1 cellular context compared by ENCODE assay signal in the genomic region with DNA sequence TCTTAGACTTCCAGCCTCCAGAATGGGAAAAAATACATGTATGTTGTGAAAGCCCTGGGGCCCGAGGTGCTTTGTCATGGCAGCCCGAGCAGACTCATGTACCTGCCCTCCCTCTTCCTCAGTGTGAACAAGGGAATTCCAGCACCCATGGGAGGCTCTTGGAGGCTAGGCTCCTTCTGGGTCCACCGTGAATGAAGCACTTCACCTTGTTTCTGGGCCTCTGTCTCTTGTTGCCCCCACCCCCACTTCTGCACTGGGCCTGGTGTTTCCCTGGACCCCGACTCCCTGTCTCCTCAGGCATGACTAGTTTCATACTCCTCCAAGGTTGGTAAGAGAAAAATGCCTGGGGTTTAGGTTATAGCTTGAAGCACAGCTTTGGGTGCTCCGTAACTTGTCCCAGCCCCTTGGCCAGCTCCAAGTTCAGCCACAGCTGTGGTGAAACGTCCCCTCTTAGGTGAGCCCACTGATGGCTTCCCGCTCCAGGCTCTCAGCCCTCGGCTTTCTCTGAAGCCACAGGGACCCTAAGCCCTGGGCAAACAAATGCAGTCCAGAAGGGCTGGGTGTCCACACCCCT.
TF ChIP-seq lines count a peak whose summit lies in the region.

No MANE protein-coding gene starts in this region.

TF ChIP-seq in GM12878, 131 proteins besides CTCF, POLR2A, EP300 and RAD21:
- TF ChIP-seq, protein P1, sequence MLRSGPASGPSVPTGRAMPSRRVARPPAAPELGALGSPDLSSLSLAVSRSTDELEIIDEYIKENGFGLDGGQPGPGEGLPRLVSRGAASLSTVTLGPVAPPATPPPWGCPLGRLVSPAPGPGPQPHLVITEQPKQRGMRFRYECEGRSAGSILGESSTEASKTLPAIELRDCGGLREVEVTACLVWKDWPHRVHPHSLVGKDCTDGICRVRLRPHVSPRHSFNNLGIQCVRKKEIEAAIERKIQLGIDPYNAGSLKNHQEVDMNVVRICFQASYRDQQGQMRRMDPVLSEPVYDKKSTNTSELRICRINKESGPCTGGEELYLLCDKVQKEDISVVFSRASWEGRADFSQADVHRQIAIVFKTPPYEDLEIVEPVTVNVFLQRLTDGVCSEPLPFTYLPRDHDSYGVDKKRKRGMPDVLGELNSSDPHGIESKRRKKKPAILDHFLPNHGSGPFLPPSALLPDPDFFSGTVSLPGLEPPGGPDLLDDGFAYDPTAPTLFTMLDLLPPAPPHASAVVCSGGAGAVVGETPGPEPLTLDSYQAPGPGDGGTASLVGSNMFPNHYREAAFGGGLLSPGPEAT (IDR thresholded peaks at IDR 0.05; ENCODE audit: low read depth): no peak
- no peak for TF ChIP-seq YBX1 (IDR thresholded peaks at IDR 0.05)
- TF ChIP-seq, protein P2, sequence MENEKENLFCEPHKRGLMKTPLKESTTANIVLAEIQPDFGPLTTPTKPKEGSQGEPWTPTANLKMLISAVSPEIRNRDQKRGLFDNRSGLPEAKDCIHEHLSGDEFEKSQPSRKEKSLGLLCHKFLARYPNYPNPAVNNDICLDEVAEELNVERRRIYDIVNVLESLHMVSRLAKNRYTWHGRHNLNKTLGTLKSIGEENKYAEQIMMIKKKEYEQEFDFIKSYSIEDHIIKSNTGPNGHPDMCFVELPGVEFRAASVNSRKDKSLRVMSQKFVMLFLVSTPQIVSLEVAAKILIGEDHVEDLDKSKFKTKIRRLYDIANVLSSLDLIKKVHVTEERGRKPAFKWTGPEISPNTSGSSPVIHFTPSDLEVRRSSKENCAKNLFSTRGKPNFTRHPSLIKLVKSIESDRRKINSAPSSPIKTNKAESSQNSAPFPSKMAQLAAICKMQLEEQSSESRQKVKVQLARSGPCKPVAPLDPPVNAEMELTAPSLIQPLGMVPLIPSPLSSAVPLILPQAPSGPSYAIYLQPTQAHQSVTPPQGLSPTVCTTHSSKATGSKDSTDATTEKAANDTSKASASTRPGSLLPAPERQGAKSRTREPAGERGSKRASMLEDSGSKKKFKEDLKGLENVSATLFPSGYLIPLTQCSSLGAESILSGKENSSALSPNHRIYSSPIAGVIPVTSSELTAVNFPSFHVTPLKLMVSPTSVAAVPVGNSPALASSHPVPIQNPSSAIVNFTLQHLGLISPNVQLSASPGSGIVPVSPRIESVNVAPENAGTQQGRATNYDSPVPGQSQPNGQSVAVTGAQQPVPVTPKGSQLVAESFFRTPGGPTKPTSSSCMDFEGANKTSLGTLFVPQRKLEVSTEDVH (IDR thresholded peaks at IDR 0.05; ENCODE audit: low read depth, partially characterized antibody): no peak
- no peak for TF ChIP-seq POU2F2 (IDR thresholded peaks at IDR 0.05; ENCODE audit: borderline replicate concordance, low read depth, low read length)
- TF ChIP-seq, protein P3, sequence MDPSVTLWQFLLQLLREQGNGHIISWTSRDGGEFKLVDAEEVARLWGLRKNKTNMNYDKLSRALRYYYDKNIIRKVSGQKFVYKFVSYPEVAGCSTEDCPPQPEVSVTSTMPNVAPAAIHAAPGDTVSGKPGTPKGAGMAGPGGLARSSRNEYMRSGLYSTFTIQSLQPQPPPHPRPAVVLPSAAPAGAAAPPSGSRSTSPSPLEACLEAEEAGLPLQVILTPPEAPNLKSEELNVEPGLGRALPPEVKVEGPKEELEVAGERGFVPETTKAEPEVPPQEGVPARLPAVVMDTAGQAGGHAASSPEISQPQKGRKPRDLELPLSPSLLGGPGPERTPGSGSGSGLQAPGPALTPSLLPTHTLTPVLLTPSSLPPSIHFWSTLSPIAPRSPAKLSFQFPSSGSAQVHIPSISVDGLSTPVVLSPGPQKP (IDR thresholded peaks at IDR 0.05; ENCODE audit: low read depth, low read length): no peak
- no peak for TF ChIP-seq HDGF (IDR thresholded peaks at IDR 0.05)
- TF ChIP-seq NR2C2 (IDR thresholded peaks at IDR 0.05; ENCODE audit: borderline replicate concordance, control insufficient read depth, insufficient read length, low read depth): no peak
- TF ChIP-seq, protein P4, sequence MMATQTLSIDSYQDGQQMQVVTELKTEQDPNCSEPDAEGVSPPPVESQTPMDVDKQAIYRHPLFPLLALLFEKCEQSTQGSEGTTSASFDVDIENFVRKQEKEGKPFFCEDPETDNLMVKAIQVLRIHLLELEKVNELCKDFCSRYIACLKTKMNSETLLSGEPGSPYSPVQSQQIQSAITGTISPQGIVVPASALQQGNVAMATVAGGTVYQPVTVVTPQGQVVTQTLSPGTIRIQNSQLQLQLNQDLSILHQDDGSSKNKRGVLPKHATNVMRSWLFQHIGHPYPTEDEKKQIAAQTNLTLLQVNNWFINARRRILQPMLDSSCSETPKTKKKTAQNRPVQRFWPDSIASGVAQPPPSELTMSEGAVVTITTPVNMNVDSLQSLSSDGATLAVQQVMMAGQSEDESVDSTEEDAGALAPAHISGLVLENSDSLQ (IDR thresholded peaks at IDR 0.05): no peak
- TF ChIP-seq KAT2A (conservative IDR thresholded peaks at IDR 0.05; ENCODE audit: control insufficient read depth, low read depth, low read length): no peak
- TF ChIP-seq, protein P5, sequence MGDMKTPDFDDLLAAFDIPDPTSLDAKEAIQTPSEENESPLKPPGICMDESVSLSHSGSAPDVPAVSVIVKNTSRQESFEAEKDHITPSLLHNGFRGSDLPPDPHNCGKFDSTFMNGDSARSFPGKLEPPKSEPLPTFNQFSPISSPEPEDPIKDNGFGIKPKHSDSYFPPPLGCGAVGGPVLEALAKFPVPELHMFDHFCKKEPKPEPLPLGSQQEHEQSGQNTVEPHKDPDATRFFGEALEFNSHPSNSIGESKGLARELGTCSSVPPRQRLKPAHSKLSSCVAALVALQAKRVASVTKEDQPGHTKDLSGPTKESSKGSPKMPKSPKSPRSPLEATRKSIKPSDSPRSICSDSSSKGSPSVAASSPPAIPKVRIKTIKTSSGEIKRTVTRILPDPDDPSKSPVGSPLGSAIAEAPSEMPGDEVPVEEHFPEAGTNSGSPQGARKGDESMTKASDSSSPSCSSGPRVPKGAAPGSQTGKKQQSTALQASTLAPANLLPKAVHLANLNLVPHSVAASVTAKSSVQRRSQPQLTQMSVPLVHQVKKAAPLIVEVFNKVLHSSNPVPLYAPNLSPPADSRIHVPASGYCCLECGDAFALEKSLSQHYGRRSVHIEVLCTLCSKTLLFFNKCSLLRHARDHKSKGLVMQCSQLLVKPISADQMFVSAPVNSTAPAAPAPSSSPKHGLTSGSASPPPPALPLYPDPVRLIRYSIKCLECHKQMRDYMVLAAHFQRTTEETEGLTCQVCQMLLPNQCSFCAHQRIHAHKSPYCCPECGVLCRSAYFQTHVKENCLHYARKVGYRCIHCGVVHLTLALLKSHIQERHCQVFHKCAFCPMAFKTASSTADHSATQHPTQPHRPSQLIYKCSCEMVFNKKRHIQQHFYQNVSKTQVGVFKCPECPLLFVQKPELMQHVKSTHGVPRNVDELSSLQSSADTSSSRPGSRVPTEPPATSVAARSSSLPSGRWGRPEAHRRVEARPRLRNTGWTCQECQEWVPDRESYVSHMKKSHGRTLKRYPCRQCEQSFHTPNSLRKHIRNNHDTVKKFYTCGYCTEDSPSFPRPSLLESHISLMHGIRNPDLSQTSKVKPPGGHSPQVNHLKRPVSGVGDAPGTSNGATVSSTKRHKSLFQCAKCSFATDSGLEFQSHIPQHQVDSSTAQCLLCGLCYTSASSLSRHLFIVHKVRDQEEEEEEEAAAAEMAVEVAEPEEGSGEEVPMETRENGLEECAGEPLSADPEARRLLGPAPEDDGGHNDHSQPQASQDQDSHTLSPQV (IDR thresholded peaks at IDR 0.05): no peak
- TF ChIP-seq CHD2 (IDR thresholded peaks at IDR 0.05; ENCODE audit: borderline replicate concordance, low read depth, low read length): no peak
- no peak for TF ChIP-seq PAX8 (IDR thresholded peaks at IDR 0.05)
- no peak for TF ChIP-seq EGR1 (IDR thresholded peaks at IDR 0.05; ENCODE audit: borderline replicate concordance in 1 of 2, low read depth in 2 of 2, low read length in 2 of 2)
- TF ChIP-seq, protein P6, sequence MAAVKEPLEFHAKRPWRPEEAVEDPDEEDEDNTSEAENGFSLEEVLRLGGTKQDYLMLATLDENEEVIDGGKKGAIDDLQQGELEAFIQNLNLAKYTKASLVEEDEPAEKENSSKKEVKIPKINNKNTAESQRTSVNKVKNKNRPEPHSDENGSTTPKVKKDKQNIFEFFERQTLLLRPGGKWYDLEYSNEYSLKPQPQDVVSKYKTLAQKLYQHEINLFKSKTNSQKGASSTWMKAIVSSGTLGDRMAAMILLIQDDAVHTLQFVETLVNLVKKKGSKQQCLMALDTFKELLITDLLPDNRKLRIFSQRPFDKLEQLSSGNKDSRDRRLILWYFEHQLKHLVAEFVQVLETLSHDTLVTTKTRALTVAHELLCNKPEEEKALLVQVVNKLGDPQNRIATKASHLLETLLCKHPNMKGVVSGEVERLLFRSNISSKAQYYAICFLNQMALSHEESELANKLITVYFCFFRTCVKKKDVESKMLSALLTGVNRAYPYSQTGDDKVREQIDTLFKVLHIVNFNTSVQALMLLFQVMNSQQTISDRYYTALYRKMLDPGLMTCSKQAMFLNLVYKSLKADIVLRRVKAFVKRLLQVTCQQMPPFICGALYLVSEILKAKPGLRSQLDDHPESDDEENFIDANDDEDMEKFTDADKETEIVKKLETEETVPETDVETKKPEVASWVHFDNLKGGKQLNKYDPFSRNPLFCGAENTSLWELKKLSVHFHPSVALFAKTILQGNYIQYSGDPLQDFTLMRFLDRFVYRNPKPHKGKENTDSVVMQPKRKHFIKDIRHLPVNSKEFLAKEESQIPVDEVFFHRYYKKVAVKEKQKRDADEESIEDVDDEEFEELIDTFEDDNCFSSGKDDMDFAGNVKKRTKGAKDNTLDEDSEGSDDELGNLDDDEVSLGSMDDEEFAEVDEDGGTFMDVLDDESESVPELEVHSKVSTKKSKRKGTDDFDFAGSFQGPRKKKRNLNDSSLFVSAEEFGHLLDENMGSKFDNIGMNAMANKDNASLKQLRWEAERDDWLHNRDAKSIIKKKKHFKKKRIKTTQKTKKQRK (IDR thresholded peaks at IDR 0.05; ENCODE audit: low read depth, low read length): no peak
- no peak for TF ChIP-seq RCOR1 (conservative IDR thresholded peaks at IDR 0.05; ENCODE audit: low read depth, low read length)
- TF ChIP-seq CBX3 (IDR thresholded peaks at IDR 0.05; ENCODE audit: borderline replicate concordance, low read depth): no peak
- no peak for TF ChIP-seq NFIC (IDR thresholded peaks at IDR 0.05; ENCODE audit: low read depth, low read length)
- TF ChIP-seq NFXL1 (IDR thresholded peaks at IDR 0.05; ENCODE audit: borderline replicate concordance): no peak
- no peak for TF ChIP-seq BACH1 (IDR thresholded peaks at IDR 0.05; ENCODE audit: borderline replicate concordance)
